ENCODE assay signal across 1 cellular context in genomic region chr10:110547139-110547761, GRCh38.
TF ChIP-seq lines count a peak whose summit lies in the region.

No MANE protein-coding gene starts in this region.

TF ChIP-seq in K562, 482 proteins besides CTCF, POLR2A, EP300 and RAD21:
- TF ChIP-seq CREM (IDR thresholded peaks at IDR 0.05; ENCODE audit: low read depth) (0 out of 2 replicates have a peak, but pooled peaks have one; percentile 19), RBM34 (IDR thresholded peaks at IDR 0.05; ENCODE audit: borderline replicate concordance, insufficient read depth, low read length) (no peak), RBM14 (IDR thresholded peaks at IDR 0.05; ENCODE audit: borderline replicate concordance, insufficient read depth, low read depth, low read length) (no peak), DEAF1 (CRISPR knock-in tag; IDR thresholded peaks at IDR 0.05) (peak; percentile 49; the same call in 1 of the 2 replicates), GATA2 (CRISPR knock-in tag; IDR thresholded peaks at IDR 0.05) (no peak), ELK3 (CRISPR knock-in tag; IDR thresholded peaks at IDR 0.05) (no peak), MYC (IDR thresholded peaks at IDR 0.05; ENCODE audit: low read depth, low read length) (no peak), MYC (CRISPR knock-in tag; IDR thresholded peaks at IDR 0.05; ENCODE audit: borderline replicate concordance, low read depth) (no peak), ILF3 (IDR thresholded peaks at IDR 0.05; ENCODE audit: borderline replicate concordance) (no peak), MCM3 (IDR thresholded peaks at IDR 0.05) (no peak), GTF2F1 (IDR thresholded peaks at IDR 0.05; ENCODE audit: low read depth, low read length) (no peak), STAG1 (CRISPR knock-in tag; IDR thresholded peaks at IDR 0.05; ENCODE audit: borderline replicate concordance) (no peak), GABPB2 (CRISPR knock-in tag; conservative IDR thresholded peaks at IDR 0.05) (no peak), SMC3 (conservative IDR thresholded peaks at IDR 0.05; ENCODE audit: insufficient read depth, low read depth, low read length) (peak; percentile 56), MYNN (IDR thresholded peaks at IDR 0.05) (no peak), MYNN (CRISPR knock-in tag; IDR thresholded peaks at IDR 0.05) (no peak)
